ENCODE assay signal across 8 cellular contexts in genomic region chr19:4640247-4641000, GRCh38. TPM values are rescaled to one million over a fixed set of nuclear protein-coding genes. Genes with fewer than 3 reads are reported as not detected.
DNase-seq lines count a peak whose midpoint lies in the region; ATAC-seq and TF ChIP-seq lines count a peak whose summit lies in the region.

No MANE protein-coding gene starts in this region.

- ATAC-seq in gastroesophageal sphincter: no peak
- no peak for ATAC-seq in GM21737 (IDR thresholded peaks at IDR 0.05; ENCODE audit: unreplicated experiment)
- ATAC-seq in GM18498 (IDR thresholded peaks at IDR 0.05; ENCODE audit: unreplicated experiment): no peak
- no peak for ATAC-seq in HG02678 (IDR thresholded peaks at IDR 0.05; ENCODE audit: unreplicated experiment)

- no peaks in the 10 kb centered on the region for H3K9me3 ChIP-seq in SJCRH30 (replicated peaks)
- H3K9me3 ChIP-seq in gastroesophageal sphincter: no peaks in the 10 kb centered on the region
- no peaks in the 10 kb centered on the region for H3K9me3 ChIP-seq in skeletal muscle satellite cell (replicated peaks; ENCODE audit: low read length)

- no peak for TF ChIP-seq CTCF in gastroesophageal sphincter (IDR thresholded peaks at IDR 0.05)

- no peaks in the 10 kb centered on the region for H3K36me3 ChIP-seq in H7 (replicated peaks; ENCODE audit: control insufficient read depth, insufficient read depth, low read length)
- no peaks in the 10 kb centered on the region for H3K36me3 ChIP-seq in SJCRH30
- H3K36me3 ChIP-seq in gastroesophageal sphincter: no peaks in the 10 kb centered on the region
- H3K36me3 ChIP-seq in skeletal muscle satellite cell (ENCODE audit: insufficient read depth, low read length): no peaks in the 10 kb centered on the region

- no peak for TF ChIP-seq POLR2A in gastroesophageal sphincter (IDR thresholded peaks at IDR 0.05)

- H3K4me1 ChIP-seq in SJCRH30 (peaks cover 5% of the 10 kb centered on the region; the same call in 1 of the 2 replicates), gastroesophageal sphincter (peaks cover 0 to 61% (median 21%) of the 10 kb centered on the region in 3 donors), skeletal muscle satellite cell (ENCODE audit: control insufficient read depth, insufficient read depth, low read length) (peaks cover 30% of the 10 kb centered on the region)

- H3K27me3 ChIP-seq in H7 (ENCODE audit: control insufficient read depth, insufficient read depth, low read length): peaks cover 5% of the 10 kb centered on the region
- no peaks in the 10 kb centered on the region for H3K27me3 ChIP-seq in SJCRH30
- peaks cover 5% of the 10 kb centered on the region for H3K27me3 ChIP-seq in gastroesophageal sphincter
- H3K27me3 ChIP-seq in skeletal muscle satellite cell (ENCODE audit: control insufficient read depth, insufficient read depth, low read length): no peaks in the 10 kb centered on the region

- H3K4me2 ChIP-seq in skeletal muscle satellite cell (ENCODE audit: low read length): peak overlapping the region; percentile 100

- H3K27ac ChIP-seq in SJCRH30: no peak overlapping the region; the same call in 1 of the 2 replicates
- H3K27ac ChIP-seq in gastroesophageal sphincter: peak overlapping the region in 3 of 4 donors; percentile 78 to 84 (median 82)

- no peak for TF ChIP-seq EP300 in gastroesophageal sphincter (IDR thresholded peaks at IDR 0.05)

- H3K9ac ChIP-seq in skeletal muscle satellite cell (ENCODE audit: low read depth, low read length): peak overlapping the region; percentile 85

- H3K4me3 ChIP-seq in H7 (ENCODE audit: insufficient read depth, low read depth, low read length) (peak overlapping the region; percentile 76; the same call in 1 of the 2 replicates), SJCRH30 (peak overlapping the region; percentile 78), gastroesophageal sphincter (peak overlapping the region; percentile 73 to 78), skeletal muscle satellite cell (ENCODE audit: low read length) (peak overlapping the region; percentile 84)

- DNase-seq in H7 (peak; percentile 73), SJCRH30 (no peak), SKM-1 treated with dmso at 0.1 percent for 144 hours (lab: John Stamatoyannopoulos, UW; ENCODE audit: unreplicated experiment) (no peak)

- 52% methylated on average over 5 of the region's 17 CpGs; no CpG with 5 or more reads in 1 of the 2 donors for WGBS in gastroesophageal sphincter (ENCODE audit: low coverage in 1 of 2), 2 donors

RNA-seq across cellular contexts. Expression of gene TNFAIP8L1, which starts 1.1 kb away (rescaled TPM):
- total RNA-seq in H7 (2014; rRNA removed; shearing (Covaris generic)): 9.4 and 11.1 TPM in 2 replicates
- 8.5 and 8.8 TPM in 2 replicates for total RNA-seq in SJCRH30 (2014; rRNA removed; shearing (Covaris generic))
- total RNA-seq in gastroesophageal sphincter: 10 to 100 TPM in 1 of 4 donors, 1 to 10 TPM in 3; 5.8 to 16.4 (median 7.0) TPM
- total RNA-seq in skeletal muscle satellite cell (2012; rRNA removed): 2.0 TPM in 2 replicates

RNA-seq across cellular contexts. Expression of gene MYDGF, which starts 29.7 kb away (rescaled TPM):
- 90.2 and 92.2 TPM in 2 replicates for total RNA-seq in H7 (2014; rRNA removed; shearing (Covaris generic))
- total RNA-seq in SJCRH30 (2014; rRNA removed; shearing (Covaris generic)): 71.9 and 86.8 TPM in 2 replicates
- total RNA-seq in gastroesophageal sphincter: 10 to 100 TPM; 20.5 to 44.6 (median 30.1) TPM
- total RNA-seq in skeletal muscle satellite cell (2012; rRNA removed): 158 and 184 TPM in 2 replicates
